In genomic region chr10:15457382-15457781, GRCh38 we compare ENCODE assay signal across 28 cellular contexts.
"Had no signal": no experiment of that assay in that cellular context is flagged by ENCODE, and none has a peak within 500 bp of the region (broad histone marks: within the 10 kb centered on the region; RNA-seq: fewer than 3 reads in every experiment).

No MANE protein-coding gene starts in this region.

- H3K27me3 ChIP-seq: ascending aorta, breast epithelium, cardiac muscle cell, colonic mucosa, foreskin keratinocyte, gastrocnemius medialis had no signal

- H3K36me3 ChIP-seq: ascending aorta, breast epithelium, cardiac muscle cell, colonic mucosa, esophagus muscularis mucosa, gastrocnemius medialis, heart left ventricle had no signal

- H3K27ac ChIP-seq: ascending aorta, breast epithelium, cardiac muscle cell, colonic mucosa, esophagus muscularis mucosa, foreskin keratinocyte, gastrocnemius medialis, heart left ventricle had no signal

- ATAC-seq: activated CD4-positive, alpha-beta T cell treated with anti-CD3 and anti-CD28 coated beads for 36 hours; activated naive CD4-positive, alpha-beta T cell treated with anti-CD3 and anti-CD28 coated beads, Interleukin-2, amount 50 U/mL, for 72 hours; activated T-cell treated with anti-CD3 and anti-CD28 coated beads, Interleukin-2, amount 50 U/mL, for 72 hours; foreskin keratinocyte; gastrocnemius medialis; heart left ventricle had no signal

- H3K4me1 ChIP-seq: breast epithelium, colonic mucosa, foreskin keratinocyte, gastrocnemius medialis had no signal

- DNase-seq: activated CD4-positive, alpha-beta memory T cell treated with anti-CD3 and anti-CD28 coated beads, Interleukin-2, amount 10 ng/mL, durations not matched to agents 7 days and 5 days; activated CD4-positive, alpha-beta T cell treated with anti-CD3 and anti-CD28 coated beads for 36 hours; activated CD4-positive, alpha-beta T cell treated with anti-CD3 and anti-CD28 coated beads, Interleukin-2, amount 10 ng/mL, durations not matched to agents 24 days and 14 days; activated CD4-positive, CD25-positive, alpha-beta regulatory T cell; activated CD4-positive, CD25-positive, alpha-beta regulatory T cell treated with anti-CD3 and anti-CD28 coated beads, Interleukin-2, amount 50 U/mL, for 72 hours; activated CD8-positive, alpha-beta memory T cell treated with anti-CD3 and anti-CD28 coated beads, Interleukin-2, amount 50 U/mL, for 48 hours; activated gamma-delta T cell; activated naive CD4-positive, alpha-beta T cell; activated naive CD4-positive, alpha-beta T cell treated with anti-CD3 and anti-CD28 coated beads, Interleukin-2, amount 10 ng/mL, durations not matched to agents 7 days and 5 days; activated naive CD8-positive, alpha-beta T cell treated with anti-CD3 and anti-CD28 coated beads, Interleukin-2, amount 10 ng/mL, durations not matched to agents 7 days and 5 days; activated T-cell treated with anti-CD3 and anti-CD28 coated beads for 4 hours; activated T-cell treated with anti-CD3 and anti-CD28 coated beads, Interleukin-2, amount 50 U/mL, for 24 hours; activated T-cell treated with anti-CD3 and anti-CD28 coated beads, Interleukin-2, amount 50 U/mL, for 72 hours; central memory CD4-positive, alpha-beta T cell; cerebellar nuclear complex; colonic mucosa; effector memory CD4-positive, alpha-beta T cell; endodermal cell; foreskin keratinocyte; gastrocnemius medialis; glutamatergic neuron; heart left ventricle; T-helper 2 cell had no signal

- H3K4me3 ChIP-seq: ascending aorta, breast epithelium, cardiac muscle cell, colonic mucosa, esophagus muscularis mucosa, gastrocnemius medialis, heart left ventricle had no signal
